Comparison of ENCODE assay signal across 1 cellular context in genomic region chr12:113825705-113826104, GRCh38.
TF ChIP-seq lines count a peak whose summit lies in the region.

No MANE protein-coding gene starts in this region.

TF ChIP-seq in WTC11, 78 proteins besides CTCF, POLR2A, EP300 and RAD21 (continued from another document):
- TF ChIP-seq ELF4 (CRISPR knock-in tag; IDR thresholded peaks at IDR 0.05; ENCODE audit: low read depth) (no peak), IRF2 (CRISPR knock-in tag; IDR thresholded peaks at IDR 0.05; ENCODE audit: borderline replicate concordance, low read depth) (no peak), AR (CRISPR knock-in tag; IDR thresholded peaks at IDR 0.05) (no peak), GABPB1 (CRISPR knock-in tag; IDR thresholded peaks at IDR 0.05) (no peak), PRRX2 (CRISPR knock-in tag; IDR thresholded peaks at IDR 0.05) (no peak), KAT7 (CRISPR knock-in tag; IDR thresholded peaks at IDR 0.05; ENCODE audit: borderline replicate concordance) (no peak), MAX (CRISPR knock-in tag; IDR thresholded peaks at IDR 0.05) (no peak), GRHL2 (CRISPR knock-in tag; IDR thresholded peaks at IDR 0.05; ENCODE audit: insufficient replicate concordance, severe bottlenecking) (no peak), FOXP1 (CRISPR knock-in tag; IDR thresholded peaks at IDR 0.05; ENCODE audit: borderline replicate concordance) (no peak), NFATC4 (CRISPR knock-in tag; IDR thresholded peaks at IDR 0.05) (no peak), CREM (CRISPR knock-in tag; IDR thresholded peaks at IDR 0.05) (no peak), SMAD3 (CRISPR knock-in tag; IDR thresholded peaks at IDR 0.05; ENCODE audit: borderline replicate concordance) (no peak), JUN (CRISPR knock-in tag; IDR thresholded peaks at IDR 0.05) (no peak), RORB (CRISPR knock-in tag; IDR thresholded peaks at IDR 0.05) (no peak), SOX15 (CRISPR knock-in tag; IDR thresholded peaks at IDR 0.05) (no peak)
